11 cellular contexts compared by ENCODE assay signal in the genomic region with DNA sequence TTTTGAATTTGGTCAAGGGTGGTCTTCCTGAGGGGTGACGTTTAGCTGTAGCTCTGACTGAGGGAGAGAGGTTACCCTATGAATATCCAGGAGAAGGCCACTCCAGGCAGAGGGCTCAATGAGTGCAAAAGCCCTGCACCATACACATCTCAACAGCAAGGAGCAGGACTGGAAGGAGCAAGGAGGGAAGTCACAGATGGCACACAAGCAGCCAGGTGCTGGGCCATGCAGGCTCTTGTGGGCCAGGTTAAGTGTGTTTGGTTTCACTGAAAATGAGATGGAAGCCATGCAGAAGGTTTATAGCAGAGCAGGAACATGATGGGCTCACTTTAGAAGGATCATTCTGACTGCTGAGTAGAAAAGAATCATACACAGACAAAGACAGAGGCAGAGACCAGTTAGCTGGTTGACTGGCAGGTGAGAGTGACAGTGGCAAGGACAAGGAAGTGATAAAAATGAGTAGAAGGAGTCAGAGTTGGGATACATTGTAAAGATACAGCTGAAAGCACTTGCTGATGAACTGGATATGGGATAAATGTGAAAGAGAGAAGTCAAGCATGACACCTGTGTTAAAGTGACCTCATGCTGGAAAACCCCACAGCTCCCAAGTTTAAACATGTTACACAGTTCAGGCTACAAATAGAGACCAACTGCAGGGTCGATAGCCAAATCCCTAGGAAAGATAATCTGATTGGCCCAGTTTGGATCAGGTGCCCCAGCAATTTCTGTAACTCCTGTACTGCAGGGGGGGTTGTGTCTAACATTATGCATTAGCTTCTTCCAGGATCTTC.
DNase-seq lines count a peak whose midpoint lies in the region; ATAC-seq and TF ChIP-seq lines count a peak whose summit lies in the region.
"Had no signal": no experiment of that assay in that cellular context is flagged by ENCODE, and none has a peak within 500 bp of the region (broad histone marks: within the 10 kb centered on the region; RNA-seq: fewer than 3 reads in every experiment).

No MANE protein-coding gene starts in this region.

- H2AK5ac ChIP-seq in mesendoderm (ENCODE audit: low read length) = no peak overlapping the region

- no peak overlapping the region for H2BK15ac ChIP-seq in mesendoderm (replicated peaks; ENCODE audit: low read depth)

- TF ChIP-seq CTCF in body of pancreas (IDR thresholded peaks at IDR 0.05) = no peak
- no peak for TF ChIP-seq CTCF in Calu3 (IDR thresholded peaks at IDR 0.05; ENCODE audit: unreplicated experiment)

- H3K4ac ChIP-seq in mesendoderm (ENCODE audit: low read depth, low read length) = no peak overlapping the region

- H2BK5ac ChIP-seq in mesendoderm (ENCODE audit: low read length) = no peak overlapping the region

- intact Hi-C loops in body of pancreas (cut with DNase I) = no loop called here
- intact Hi-C loops in left ventricle myocardium superior (cut with micrococcal nuclease) = no loop called here
- intact Hi-C loops in Calu3 (cut with micrococcal nuclease; ENCODE audit: unreplicated experiment) = no loop called here

- no peak overlapping the region for H4K5ac ChIP-seq in mesendoderm (ENCODE audit: low read length)

- no peak overlapping the region for H3K9ac ChIP-seq in mesendoderm (ENCODE audit: low read length)

- no peak overlapping the region for H3K23ac ChIP-seq in mesendoderm (ENCODE audit: low read length)

- WGBS in body of pancreas, 2 donors = 45 to 49% methylated on average over 2 of the region's 2 CpGs
- no CpG with 5 or more reads among the region's 2 CpGs for WGBS in mesendoderm (ENCODE audit: extremely low coverage, insufficient coverage, low lambda C conversion rate)

- no peak overlapping the region for H4K8ac ChIP-seq in mesendoderm (ENCODE audit: low read depth, low read length)

- peaks cover 26% of the 10 kb centered on the region for H3K27me3 Mint-ChIP-seq in Calu3 (ENCODE audit: unreplicated experiment)
- H3K27me3 Mint-ChIP-seq: central memory CD8-positive, alpha-beta T cell had no signal

- no peak overlapping the region for H3K4me3 Mint-ChIP-seq in Calu3 (ENCODE audit: low read depth, unreplicated experiment)
- H3K4me3 Mint-ChIP-seq: central memory CD8-positive, alpha-beta T cell had no signal

- H3K36me3 ChIP-seq in body of pancreas (replicated peaks in 1 of 2; ENCODE audit: insufficient read depth in 1 of 2, low read depth in 2 of 2) = no peaks in the 10 kb centered on the region
- H3K36me3 ChIP-seq in mesendoderm (ENCODE audit: control insufficient read depth, insufficient read depth, low read length) = no peaks in the 10 kb centered on the region

- H2BK120ac ChIP-seq in mesendoderm (ENCODE audit: low read depth, low read length) = no peak overlapping the region

- H3K9me3 ChIP-seq in body of pancreas = no peaks in the 10 kb centered on the region

- H3K4me1 ChIP-seq in body of pancreas = peaks cover 11% of the 10 kb centered on the region
- no peaks in the 10 kb centered on the region for H3K4me1 ChIP-seq in mesendoderm (ENCODE audit: control insufficient read depth, low read depth, low read length)

- CTCF ChIA-PET in Calu3 (lab: Charles Lee) = interaction anchor here (0.5 kb wide), 1 partner anchor 73 kb away, joined by 7 read pairs; no protein-coding TSS in a partner anchor

- H3K4me2 ChIP-seq in mesendoderm (ENCODE audit: low read length) = no peak overlapping the region

- peaks cover 28% of the 10 kb centered on the region for H3K79me2 ChIP-seq in mesendoderm (ENCODE audit: control insufficient read depth, insufficient read depth, low read length)

- H3K27me3 ChIP-seq in body of pancreas (no peaks in the 10 kb centered on the region), mesendoderm (ENCODE audit: insufficient read depth, low read length, poor library complexity) (no peaks in the 10 kb centered on the region)

- no peak overlapping the region for H3K27ac Mint-ChIP-seq in Calu3 (ENCODE audit: unreplicated experiment)

- no peak overlapping the region for H3K18ac ChIP-seq in mesendoderm (ENCODE audit: low read length)

- H3K4me3 ChIP-seq in body of pancreas = no peak overlapping the region
- H3K4me3 ChIP-seq in mesendoderm (ENCODE audit: low read length) = no peak overlapping the region
- H3K4me3 ChIP-seq: K562 had no signal

- BruUV-seq in Calu3 (replicated peaks; lab: Mats Ljungman, UMichigan) = no TSS peak

- ATAC-seq in GM21367 (IDR thresholded peaks at IDR 0.05; ENCODE audit: unreplicated experiment) (peak; percentile 62), HG03439 (IDR thresholded peaks at IDR 0.05; ENCODE audit: unreplicated experiment) (peak; percentile 73), body of pancreas (peak; percentile 74), left ventricle myocardium superior (no peak)
- ATAC-seq: K562 had no signal

- H3K9me3 Mint-ChIP-seq in Calu3 (ENCODE audit: low read depth, unreplicated experiment) = peaks cover 3% of the 10 kb centered on the region

- DNase-seq in DMS53 treated with DMSO at 0.1 percent for 48 hours (lab: John Stamatoyannopoulos, UW; ENCODE audit: unreplicated experiment) = peak; percentile 50
- peak in 2 of 4 donors; percentile 19 to 27 for DNase-seq in body of pancreas
- DNase-seq in mesendoderm = no peak
- DNase-seq in left ventricle myocardium superior = no peak
- no peak for DNase-seq in activated CD4-positive, CD25-positive, alpha-beta regulatory T cell (lab: John Stamatoyannopoulos, UW)
- no peak for DNase-seq in Calu3
- DNase-seq: Right ventricle myocardium superior had no signal

- no peaks in the 10 kb centered on the region for H3K36me3 Mint-ChIP-seq in Calu3 (ENCODE audit: insufficient read depth, unreplicated experiment)

- H3K27ac ChIP-seq in body of pancreas (peak overlapping the region in 1 of 4 donors; percentile 4), mesendoderm (ENCODE audit: low read depth, low read length) (no peak overlapping the region)

- peaks cover 18% of the 10 kb centered on the region for H3K79me1 ChIP-seq in mesendoderm (ENCODE audit: low read length)

- TF ChIP-seq POLR2A in body of pancreas (IDR thresholded peaks at IDR 0.05) = no peak

- peaks cover 12% of the 10 kb centered on the region for H3K4me1 Mint-ChIP-seq in Calu3 (ENCODE audit: low read depth, unreplicated experiment)
- H3K4me1 Mint-ChIP-seq: central memory CD8-positive, alpha-beta T cell had no signal

- no peak overlapping the region for H3K56ac ChIP-seq in mesendoderm (ENCODE audit: low read length)
